Comparison of ENCODE assay signal across 1 cellular context in the genomic region with DNA sequence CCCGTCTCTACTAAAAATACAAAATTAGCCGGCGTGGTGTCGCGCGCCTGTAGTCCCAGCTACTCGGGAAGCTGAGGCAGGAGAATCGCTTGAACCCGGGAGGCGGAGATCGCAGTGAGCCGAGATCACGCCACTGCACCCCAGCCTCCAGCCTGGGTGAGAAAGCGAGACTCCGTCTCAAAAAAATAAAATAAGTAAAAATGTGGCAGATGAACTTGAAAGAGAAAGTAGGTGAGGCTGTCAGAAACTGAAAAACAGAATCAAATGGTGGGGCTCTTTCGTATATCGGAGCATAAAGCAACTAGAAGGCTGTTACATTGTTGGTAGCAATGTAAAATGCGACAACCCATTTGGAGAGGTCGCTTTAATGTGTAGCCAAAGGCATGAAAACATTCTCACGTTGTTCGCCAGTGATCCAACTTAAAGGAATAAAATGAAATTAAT.
TF ChIP-seq lines count a peak whose summit lies in the region.

No MANE protein-coding gene starts in this region.

TF ChIP-seq in K562, 482 proteins besides CTCF, POLR2A, EP300 and RAD21 (continued from another document and continues in another):
- TF ChIP-seq, protein P1, sequence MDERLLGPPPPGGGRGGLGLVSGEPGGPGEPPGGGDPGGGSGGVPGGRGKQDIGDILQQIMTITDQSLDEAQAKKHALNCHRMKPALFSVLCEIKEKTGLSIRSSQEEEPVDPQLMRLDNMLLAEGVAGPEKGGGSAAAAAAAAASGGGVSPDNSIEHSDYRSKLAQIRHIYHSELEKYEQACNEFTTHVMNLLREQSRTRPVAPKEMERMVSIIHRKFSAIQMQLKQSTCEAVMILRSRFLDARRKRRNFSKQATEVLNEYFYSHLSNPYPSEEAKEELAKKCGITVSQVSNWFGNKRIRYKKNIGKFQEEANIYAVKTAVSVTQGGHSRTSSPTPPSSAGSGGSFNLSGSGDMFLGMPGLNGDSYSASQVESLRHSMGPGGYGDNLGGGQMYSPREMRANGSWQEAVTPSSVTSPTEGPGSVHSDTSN (CRISPR knock-in tag; IDR thresholded peaks at IDR 0.05; ENCODE audit: low read depth): no peak
- TF ChIP-seq, protein P1 (tag; conservative IDR thresholded peaks at IDR 0.05; ENCODE audit: low read depth): no peak
- TF ChIP-seq STAT6 (CRISPR knock-in tag; IDR thresholded peaks at IDR 0.05) (no peak), ZNF79 (CRISPR knock-in tag; IDR thresholded peaks at IDR 0.05; ENCODE audit: low read depth) (no peak), ZBTB8A (IDR thresholded peaks at IDR 0.05; ENCODE audit: partially characterized antibody) (no peak), YY1 (IDR thresholded peaks at IDR 0.05; ENCODE audit: borderline replicate concordance in 1 of 3, control insufficient read depth in 1 of 3, extremely low read depth in 1 of 3, insufficient read depth in 3 of 3, insufficient read length in 1 of 3, insufficient replicate concordance in 2 of 3, low read depth in 1 of 3, low read length in 2 of 3) (no peak), ZNF217 (CRISPR knock-in tag; IDR thresholded peaks at IDR 0.05) (no peak), ZBTB1 (CRISPR knock-in tag; IDR thresholded peaks at IDR 0.05; ENCODE audit: borderline replicate concordance, low read depth) (no peak), SMARCA5 (IDR thresholded peaks at IDR 0.05) (peak; percentile 81; the same call in 1 of the 2 replicates), HMBOX1 (IDR thresholded peaks at IDR 0.05) (no peak), SMAD3 (CRISPR knock-in tag; conservative IDR thresholded peaks at IDR 0.05) (no peak), ZNF589 (CRISPR knock-in tag; IDR thresholded peaks at IDR 0.05; ENCODE audit: low read depth) (no peak), NCOR1 (IDR thresholded peaks at IDR 0.05) (no peak), ZNF121 (CRISPR knock-in tag; conservative IDR thresholded peaks at IDR 0.05) (no peak), HNRNPK (IDR thresholded peaks at IDR 0.05; ENCODE audit: low read depth, low read length, poor library complexity, severe bottlenecking) (no peak), GTF2E2 (tag; IDR thresholded peaks at IDR 0.05) (peak; percentile 88), ZNF124 (CRISPR knock-in tag; IDR thresholded peaks at IDR 0.05) (no peak), ARID2 (IDR thresholded peaks at IDR 0.05) (0 out of 2 replicates have a peak, but pooled peaks have one; percentile 44), NFIC (IDR thresholded peaks at IDR 0.05) (0 out of 2 replicates have a peak, but pooled peaks have one; percentile 2), CBX1 (IDR thresholded peaks at IDR 0.05; ENCODE audit: low read depth) (no peak), NR2C2 (CRISPR knock-in tag; IDR thresholded peaks at IDR 0.05) (no peak), NR2C2 (tag; IDR thresholded peaks at IDR 0.05) (no peak), UBTF (IDR thresholded peaks at IDR 0.05; ENCODE audit: borderline replicate concordance in 1 of 2, low read depth in 2 of 2, low read length in 2 of 2) (no peak), MYBL2 (IDR thresholded peaks at IDR 0.05; ENCODE audit: low read depth) (no peak), MYBL2 (CRISPR knock-in tag; IDR thresholded peaks at IDR 0.05; ENCODE audit: borderline replicate concordance) (no peak), ZNF707 (CRISPR knock-in tag; conservative IDR thresholded peaks at IDR 0.05) (no peak), ZNF12 (CRISPR knock-in tag; IDR thresholded peaks at IDR 0.05) (no peak), ZNF639 (CRISPR knock-in tag; conservative IDR thresholded peaks at IDR 0.05 in 1 of 2, IDR thresholded peaks at IDR 0.05 in 1 of 2) (no peak), MTA1 (IDR thresholded peaks at IDR 0.05; ENCODE audit: borderline replicate concordance) (no peak), CBX8 (IDR thresholded peaks at IDR 0.05; ENCODE audit: borderline replicate concordance, extremely low read depth, low read depth, low read length, poor library complexity, severe bottlenecking) (no peak), HDAC6 (IDR thresholded peaks at IDR 0.05; ENCODE audit: low read depth, low read length) (no peak), FOXJ3 (CRISPR knock-in tag; IDR thresholded peaks at IDR 0.05) (no peak), SNAPC5 (CRISPR knock-in tag; IDR thresholded peaks at IDR 0.05) (no peak), TOE1 (IDR thresholded peaks at IDR 0.05; ENCODE audit: borderline replicate concordance) (no peak), TOE1 (CRISPR knock-in tag; IDR thresholded peaks at IDR 0.05; ENCODE audit: borderline replicate concordance, low read depth) (no peak), NONO (IDR thresholded peaks at IDR 0.05; ENCODE audit: low read depth in 2 of 2, low read length in 1 of 2) (peak in 1 of 2 experiments; percentile 7; a peak in 1 of 4 replicates), RFX7 (CRISPR knock-in tag; IDR thresholded peaks at IDR 0.05) (no peak), HMG20A (CRISPR knock-in tag; conservative IDR thresholded peaks at IDR 0.05) (no peak)
- TF ChIP-seq, protein P2, sequence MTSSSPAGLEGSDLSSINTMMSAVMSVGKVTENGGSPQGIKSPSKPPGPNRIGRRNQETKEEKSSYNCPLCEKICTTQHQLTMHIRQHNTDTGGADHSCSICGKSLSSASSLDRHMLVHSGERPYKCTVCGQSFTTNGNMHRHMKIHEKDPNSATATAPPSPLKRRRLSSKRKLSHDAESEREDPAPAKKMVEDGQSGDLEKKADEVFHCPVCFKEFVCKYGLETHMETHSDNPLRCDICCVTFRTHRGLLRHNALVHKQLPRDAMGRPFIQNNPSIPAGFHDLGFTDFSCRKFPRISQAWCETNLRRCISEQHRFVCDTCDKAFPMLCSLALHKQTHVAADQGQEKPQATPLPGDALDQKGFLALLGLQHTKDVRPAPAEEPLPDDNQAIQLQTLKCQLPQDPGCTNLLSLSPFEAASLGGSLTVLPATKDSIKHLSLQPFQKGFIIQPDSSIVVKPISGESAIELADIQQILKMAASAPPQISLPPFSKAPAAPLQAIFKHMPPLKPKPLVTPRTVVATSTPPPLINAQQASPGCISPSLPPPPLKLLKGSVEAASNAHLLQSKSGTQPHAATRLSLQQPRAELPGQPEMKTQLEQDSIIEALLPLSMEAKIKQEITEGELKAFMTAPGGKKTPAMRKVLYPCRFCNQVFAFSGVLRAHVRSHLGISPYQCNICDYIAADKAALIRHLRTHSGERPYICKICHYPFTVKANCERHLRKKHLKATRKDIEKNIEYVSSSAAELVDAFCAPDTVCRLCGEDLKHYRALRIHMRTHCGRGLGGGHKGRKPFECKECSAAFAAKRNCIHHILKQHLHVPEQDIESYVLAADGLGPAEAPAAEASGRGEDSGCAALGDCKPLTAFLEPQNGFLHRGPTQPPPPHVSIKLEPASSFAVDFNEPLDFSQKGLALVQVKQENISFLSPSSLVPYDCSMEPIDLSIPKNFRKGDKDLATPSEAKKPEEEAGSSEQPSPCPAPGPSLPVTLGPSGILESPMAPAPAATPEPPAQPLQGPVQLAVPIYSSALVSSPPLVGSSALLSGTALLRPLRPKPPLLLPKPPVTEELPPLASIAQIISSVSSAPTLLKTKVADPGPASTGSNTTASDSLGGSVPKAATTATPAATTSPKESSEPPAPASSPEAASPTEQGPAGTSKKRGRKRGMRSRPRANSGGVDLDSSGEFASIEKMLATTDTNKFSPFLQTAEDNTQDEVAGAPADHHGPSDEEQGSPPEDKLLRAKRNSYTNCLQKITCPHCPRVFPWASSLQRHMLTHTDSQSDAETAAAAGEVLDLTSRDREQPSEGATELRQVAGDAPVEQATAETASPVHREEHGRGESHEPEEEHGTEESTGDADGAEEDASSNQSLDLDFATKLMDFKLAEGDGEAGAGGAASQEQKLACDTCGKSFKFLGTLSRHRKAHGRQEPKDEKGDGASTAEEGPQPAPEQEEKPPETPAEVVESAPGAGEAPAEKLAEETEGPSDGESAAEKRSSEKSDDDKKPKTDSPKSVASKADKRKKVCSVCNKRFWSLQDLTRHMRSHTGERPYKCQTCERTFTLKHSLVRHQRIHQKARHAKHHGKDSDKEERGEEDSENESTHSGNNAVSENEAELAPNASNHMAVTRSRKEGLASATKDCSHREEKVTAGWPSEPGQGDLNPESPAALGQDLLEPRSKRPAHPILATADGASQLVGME (CRISPR knock-in tag; IDR thresholded peaks at IDR 0.05): no peak
- TF ChIP-seq, protein P3, sequence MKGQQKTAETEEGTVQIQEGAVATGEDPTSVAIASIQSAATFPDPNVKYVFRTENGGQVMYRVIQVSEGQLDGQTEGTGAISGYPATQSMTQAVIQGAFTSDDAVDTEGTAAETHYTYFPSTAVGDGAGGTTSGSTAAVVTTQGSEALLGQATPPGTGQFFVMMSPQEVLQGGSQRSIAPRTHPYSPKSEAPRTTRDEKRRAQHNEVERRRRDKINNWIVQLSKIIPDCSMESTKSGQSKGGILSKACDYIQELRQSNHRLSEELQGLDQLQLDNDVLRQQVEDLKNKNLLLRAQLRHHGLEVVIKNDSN (CRISPR knock-in tag; IDR thresholded peaks at IDR 0.05): no peak
- TF ChIP-seq, protein P4, sequence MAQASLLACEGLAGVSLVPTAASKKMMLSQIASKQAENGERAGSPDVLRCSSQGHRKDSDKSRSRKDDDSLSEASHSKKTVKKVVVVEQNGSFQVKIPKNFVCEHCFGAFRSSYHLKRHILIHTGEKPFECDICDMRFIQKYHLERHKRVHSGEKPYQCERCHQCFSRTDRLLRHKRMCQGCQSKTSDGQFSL (CRISPR knock-in tag; IDR thresholded peaks at IDR 0.05): no peak
- TF ChIP-seq, protein P4 (tag; IDR thresholded peaks at IDR 0.05): no peak
